9 cellular contexts compared by ENCODE assay signal in the genomic region with DNA sequence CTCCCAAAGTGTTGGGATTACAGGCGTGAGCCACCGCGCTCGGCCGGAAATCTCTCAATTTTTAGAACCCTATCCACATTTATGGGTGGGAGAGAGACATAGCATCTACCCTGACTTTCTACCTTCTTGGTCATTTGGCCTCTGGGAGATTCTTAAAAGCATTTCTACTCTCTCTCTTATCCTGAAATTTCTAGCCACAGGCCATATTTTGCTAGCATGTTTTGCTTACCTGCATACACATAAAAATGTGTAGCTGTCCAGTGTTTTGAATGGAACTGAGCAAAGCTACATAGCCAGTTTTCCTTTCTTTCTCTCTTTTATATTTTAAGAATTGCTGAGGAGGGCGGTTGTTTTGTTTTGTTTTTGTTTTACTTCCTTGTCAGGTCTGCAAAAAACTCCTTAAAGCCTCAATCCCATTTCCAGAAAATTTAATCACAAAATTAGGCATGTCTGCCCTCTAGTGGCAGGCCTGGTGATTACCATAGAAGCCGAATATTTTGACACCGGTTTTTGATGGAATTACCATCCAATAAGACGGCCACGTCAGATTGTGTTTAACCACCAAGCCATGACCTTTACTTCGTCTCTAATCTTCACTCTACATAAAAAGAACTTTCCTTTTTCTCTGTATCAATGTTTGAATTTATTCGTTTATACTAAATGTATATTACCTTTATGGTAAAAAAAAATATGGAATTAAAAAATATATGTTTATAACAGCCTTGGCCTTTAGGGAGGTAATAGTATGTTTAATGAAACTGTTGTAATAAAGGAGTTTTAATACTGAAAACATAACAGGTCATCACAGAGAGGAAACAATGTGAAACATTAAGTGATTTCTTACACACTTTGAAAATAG. TPM values are rescaled to one million over a fixed set of nuclear protein-coding genes. Genes with fewer than 3 reads are reported as not detected.
DNase-seq lines count a peak whose midpoint lies in the region; ATAC-seq and TF ChIP-seq lines count a peak whose summit lies in the region.
"Had no signal": no experiment of that assay in that cellular context is flagged by ENCODE, and none has a peak within 500 bp of the region (broad histone marks: within the 10 kb centered on the region; RNA-seq: fewer than 3 reads in every experiment).

No MANE protein-coding gene starts in this region.

- DNase-seq in DMS53 treated with DMSO at 0.1 percent for 48 hours (lab: John Stamatoyannopoulos, UW; ENCODE audit: unreplicated experiment) (peak; percentile 1), NCI-H82 treated with DMSO at 0.1 percent for 48 hours (lab: John Stamatoyannopoulos, UW; ENCODE audit: unreplicated experiment) (peak; percentile 51), fibroblast of villous mesenchyme (ENCODE audit: low read depth) (peak; percentile 56), omental fat pad (ENCODE audit: low spot score) (peak; percentile 65), posterior vena cava (ENCODE audit: low spot score) (no peak)
- peak; percentile 22 for DNase-seq in activated T-cell treated with anti-CD3 and anti-CD28 coated beads, Interleukin-2, amount 50 U/mL, for 1 hour

- ATAC-seq in HG02610 (IDR thresholded peaks at IDR 0.05; ENCODE audit: unreplicated experiment) (peak; percentile 54), omental fat pad (ENCODE audit: low FRiP score) (no peak), GM21825 (IDR thresholded peaks at IDR 0.05; ENCODE audit: unreplicated experiment) (no peak)

- intact Hi-C loops in posterior vena cava (cut with DNase I), result no loop called here

- H3K4me3 ChIP-seq in fibroblast of villous mesenchyme (ENCODE audit: low read depth, low read length), result no peak overlapping the region

- peak; percentile 79 for TF ChIP-seq CTCF in fibroblast of villous mesenchyme (IDR thresholded peaks at IDR 0.05; ENCODE audit: insufficient read depth, low read depth, low read length)
- peak in 1 of 3 donors; percentile 50 for TF ChIP-seq CTCF in omental fat pad (IDR thresholded peaks at IDR 0.05)

RNA-seq across cellular contexts. Expression of gene OXGR1, which starts 34.4 kb away (rescaled TPM):
- total RNA-seq in fibroblast of villous mesenchyme, result not detected in 2 replicates
- total RNA-seq in omental fat pad, result 1 to 10 TPM in 2 of 4 donors, under 1 TPM in 2; 0.37 to 5.4 (median 1.1) TPM
- total RNA-seq in posterior vena cava, result 1 to 10 TPM in 1 of 2 donors, under 1 TPM in 1; 0.95 to 1.1 TPM
- total RNA-seq: activated CD8-positive, alpha-beta memory T cell treated with anti-CD3 and anti-CD28 coated beads for 36 hours had no signal
